In the genomic region with DNA sequence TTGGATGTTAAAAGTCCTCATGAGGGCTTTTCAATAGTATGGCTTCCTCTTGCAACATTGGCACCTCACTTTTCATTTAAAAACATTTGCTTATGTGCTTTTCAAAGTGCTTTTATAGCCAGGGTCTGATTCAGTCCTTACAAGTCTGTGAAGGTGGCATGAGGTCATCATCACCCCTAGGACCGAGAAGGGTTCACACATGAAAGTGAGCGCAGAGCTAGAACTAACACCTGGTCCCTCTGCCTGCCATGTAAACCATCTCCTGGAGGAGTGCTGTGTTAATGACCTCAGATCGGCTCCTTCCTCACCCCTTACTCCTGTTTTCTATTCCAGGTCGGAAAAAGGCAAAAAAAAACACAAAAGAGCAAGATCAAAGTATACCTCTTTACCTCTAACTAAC, we compare ENCODE assay signal across 24 cellular contexts. TPM values are rescaled to one million over a fixed set of nuclear protein-coding genes. Genes with fewer than 3 reads are reported as not detected.
DNase-seq lines count a peak whose midpoint lies in the region; FAIRE-seq and TF ChIP-seq lines count a peak whose summit lies in the region.
"Had no signal": no experiment of that assay in that cellular context is flagged by ENCODE, and none has a peak within 500 bp of the region (broad histone marks: within the 10 kb centered on the region; RNA-seq: fewer than 3 reads in every experiment).

No MANE protein-coding gene starts in this region.

- no peak for DNase-seq in H1 (ENCODE audit: low read depth in 1 of 2, low spot score in 2 of 2)
- DNase-seq in mesendoderm = peak; percentile 41
- DNase-seq in progenitor cell of endocrine pancreas (ENCODE audit: low spot score, unreplicated experiment) = no peak
- no peak for DNase-seq in T-helper 1 cell
- DNase-seq in Ammon's horn (ENCODE audit: low spot score) = no peak
- DNase-seq in activated T-helper 2 cell treated with anti-CD3 and anti-CD28 coated beads, Interferon-gamma antibody, Interleukin-2, Interleukin-4, amounts not matched to agents 10 μg/mL and 5 μg/mL and 100 μg/mL, durations not matched to agents 14 hours and 24 hours and 36 hours (ENCODE audit: low spot score) = no peak
- no peak for DNase-seq in MCF 10A (ENCODE audit: unreplicated experiment)
- DNase-seq: 8988T; ACHN; Caco-2; Calu3; CD4-positive, alpha-beta T cell; CD8-positive, alpha-beta T cell; DMS79 treated with DMSO at 0.1 percent for 48 hours; GF-D8 had no signal

- H3K36me3 Mint-ChIP-seq in progenitor cell of endocrine pancreas (ENCODE audit: insufficient read depth) (no peaks in the 10 kb centered on the region), MCF 10A (ENCODE audit: insufficient read depth, unreplicated experiment) (no peaks in the 10 kb centered on the region)
- no peaks in the 10 kb centered on the region for H3K36me3 Mint-ChIP-seq in activated T-helper 2 cell treated with anti-CD3 and anti-CD28 coated beads, Interferon-gamma antibody, Interleukin-2, Interleukin-4, amounts not matched to agents 10 μg/mL and 5 μg/mL and 100 μg/mL, durations not matched to agents 14 hours and 24 hours and 36 hours (ENCODE audit: low read depth)
- H3K36me3 Mint-ChIP-seq: CD8-positive, alpha-beta T cell had no signal

- H3K4me3 Mint-ChIP-seq in progenitor cell of endocrine pancreas (ENCODE audit: low read depth) = no peak overlapping the region
- H3K4me3 Mint-ChIP-seq in activated T-helper 2 cell treated with anti-CD3 and anti-CD28 coated beads, Interferon-gamma antibody, Interleukin-2, Interleukin-4, amounts not matched to agents 10 μg/mL and 5 μg/mL and 100 μg/mL, durations not matched to agents 14 hours and 24 hours and 36 hours (ENCODE audit: low read depth) = no peak overlapping the region
- H3K4me3 Mint-ChIP-seq in MCF 10A (ENCODE audit: unreplicated experiment) = no peak overlapping the region
- H3K4me3 Mint-ChIP-seq: B cell; CD4-positive, alpha-beta T cell; CD8-positive, alpha-beta T cell had no signal

- CTCF ChIA-PET in H1 (lab: Charles Lee; ENCODE audit: partially characterized antibody) (interaction anchor here (0.9 kb wide), 1 partner anchor 49 kb away, joined by 3 read pairs; no protein-coding TSS in a partner anchor), MCF 10A (lab: Yijun Ruan, JAX) (interaction anchor here (0.7 kb wide), 1 partner anchor 16 kb away, joined by 3 read pairs; no protein-coding TSS in a partner anchor)

- H3K79me1 ChIP-seq in H1 (ENCODE audit: low read depth, low read length) (no peaks in the 10 kb centered on the region), mesendoderm (ENCODE audit: low read length) (no peaks in the 10 kb centered on the region)

- no peak for TF ChIP-seq EP300 in H1 (IDR thresholded peaks at IDR 0.05; ENCODE audit: borderline replicate concordance in 1 of 2, low read depth in 2 of 2, low read length in 2 of 2)

- no peak for TF ChIP-seq POLR2A in H1 (IDR thresholded peaks at IDR 0.05; ENCODE audit: control extremely low read depth in 1 of 2, low read depth in 2 of 2, low read length in 2 of 2)

- H3K79me2 ChIP-seq in Loucy (ENCODE audit: insufficient read depth, low read length) (no peaks in the 10 kb centered on the region), H1 (ENCODE audit: control insufficient read depth in 1 of 2, insufficient read depth in 2 of 2, low read length in 2 of 2) (no peaks in the 10 kb centered on the region), mesendoderm (ENCODE audit: control insufficient read depth, insufficient read depth, low read length) (no peaks in the 10 kb centered on the region)

- H2BK15ac ChIP-seq in H1 (ENCODE audit: low read length) = no peak overlapping the region
- H2BK15ac ChIP-seq in mesendoderm (replicated peaks; ENCODE audit: low read depth) = no peak overlapping the region

- H3K9ac ChIP-seq in Loucy (ENCODE audit: low read depth, low read length, poor library complexity, severe bottlenecking) (no peak overlapping the region), H1 (replicated peaks in 1 of 4; ENCODE audit: extremely low read depth in 1 of 4, low read depth in 3 of 4, low read length in 3 of 4) (no peak overlapping the region), mesendoderm (ENCODE audit: low read length) (no peak overlapping the region)
- H3K9ac ChIP-seq: BLaER1 treated with 17β-estradiol and CSF1 and Interleukin-3, amounts not matched to agents 10 nM and 100 nM had no signal

- no peak overlapping the region for H2BK12ac ChIP-seq in H1 (ENCODE audit: low read depth, low read length)

- H2AFZ ChIP-seq in Loucy (ENCODE audit: low read length) (0 out of 2 replicates have a peak overlapping the region, but pooled peaks have one; percentile 29), H1 (ENCODE audit: low read length) (0 out of 2 replicates have a peak overlapping the region, but pooled peaks have one; percentile 26)

- no peak overlapping the region for H2AK5ac ChIP-seq in H1 (ENCODE audit: low read depth, low read length)
- H2AK5ac ChIP-seq in mesendoderm (ENCODE audit: low read length) = no peak overlapping the region

- H3K4me1 ChIP-seq in Loucy (ENCODE audit: insufficient read depth, low read length, poor library complexity, severe bottlenecking) = peaks cover 43% of the 10 kb centered on the region
- H3K4me1 ChIP-seq in H1 (replicated peaks in 1 of 4; ENCODE audit: control insufficient read depth in 3 of 4, insufficient read depth in 4 of 4, low read length in 3 of 4) = 0 out of 7 replicates have a peak, but pooled peaks cover 0 to 2% (median 0%) of the 10 kb centered on the region in 4 experiments
- peaks cover 4% of the 10 kb centered on the region for H3K4me1 ChIP-seq in mesendoderm (ENCODE audit: control insufficient read depth, low read depth, low read length)
- H3K4me1 ChIP-seq: Caco-2 had no signal

- H3K4me1 Mint-ChIP-seq in progenitor cell of endocrine pancreas (ENCODE audit: low read depth) = peaks cover 10% of the 10 kb centered on the region
- H3K4me1 Mint-ChIP-seq in activated T-helper 2 cell treated with anti-CD3 and anti-CD28 coated beads, Interferon-gamma antibody, Interleukin-2, Interleukin-4, amounts not matched to agents 10 μg/mL and 5 μg/mL and 100 μg/mL, durations not matched to agents 14 hours and 24 hours and 36 hours (ENCODE audit: low read depth) = peaks cover 2% of the 10 kb centered on the region
- H3K4me1 Mint-ChIP-seq in MCF 10A (ENCODE audit: insufficient read depth, unreplicated experiment) = peaks cover 5% of the 10 kb centered on the region

- H3K9me3 Mint-ChIP-seq in progenitor cell of endocrine pancreas (ENCODE audit: low read depth) = peaks cover 2% of the 10 kb centered on the region
- no peaks in the 10 kb centered on the region for H3K9me3 Mint-ChIP-seq in activated T-helper 2 cell treated with anti-CD3 and anti-CD28 coated beads, Interferon-gamma antibody, Interleukin-2, Interleukin-4, amounts not matched to agents 10 μg/mL and 5 μg/mL and 100 μg/mL, durations not matched to agents 14 hours and 24 hours and 36 hours
- H3K9me3 Mint-ChIP-seq in MCF 10A (ENCODE audit: unreplicated experiment) = no peaks in the 10 kb centered on the region
- H3K9me3 Mint-ChIP-seq: CD4-positive, alpha-beta T cell; CD8-positive, alpha-beta T cell had no signal

- H2BK120ac ChIP-seq in H1 (replicated peaks; ENCODE audit: low read depth, low read length) = no peak overlapping the region
- H2BK120ac ChIP-seq in mesendoderm (ENCODE audit: low read depth, low read length) = no peak overlapping the region

- no peak overlapping the region for H3K18ac ChIP-seq in H1 (ENCODE audit: extremely low read depth, low read length)
- H3K18ac ChIP-seq in mesendoderm (ENCODE audit: low read length) = no peak overlapping the region

- H3K27ac Mint-ChIP-seq in progenitor cell of endocrine pancreas (peak overlapping the region; percentile 0), MCF 10A (ENCODE audit: low read depth, unreplicated experiment) (no peak overlapping the region)
- H3K27ac Mint-ChIP-seq in activated T-helper 2 cell treated with anti-CD3 and anti-CD28 coated beads, Interferon-gamma antibody, Interleukin-2, Interleukin-4, amounts not matched to agents 10 μg/mL and 5 μg/mL and 100 μg/mL, durations not matched to agents 14 hours and 24 hours and 36 hours = no peak overlapping the region
- H3K27ac Mint-ChIP-seq: B cell; CD4-positive, alpha-beta T cell; CD8-positive, alpha-beta T cell had no signal

- POLR2A ChIA-PET in H1 (lab: Charles Lee; ENCODE audit: partially characterized antibody) = interaction anchor here (1.1 to 1.4 kb wide), 2 partner anchors 11 to 12 kb away, joined by 3 to 4 read pairs; no protein-coding TSS in a partner anchor
- POLR2A ChIA-PET in MCF 10A (lab: Yijun Ruan, JAX) = interaction anchor here (1.2 kb wide), 1 partner anchor 9 kb away, joined by 3 read pairs; no protein-coding TSS in a partner anchor

- H3K27me3 Mint-ChIP-seq in progenitor cell of endocrine pancreas (peaks cover 2% of the 10 kb centered on the region), MCF 10A (ENCODE audit: insufficient read depth, unreplicated experiment) (peaks cover 19% of the 10 kb centered on the region)
- peaks cover 43% of the 10 kb centered on the region for H3K27me3 Mint-ChIP-seq in activated T-helper 2 cell treated with anti-CD3 and anti-CD28 coated beads, Interferon-gamma antibody, Interleukin-2, Interleukin-4, amounts not matched to agents 10 μg/mL and 5 μg/mL and 100 μg/mL, durations not matched to agents 14 hours and 24 hours and 36 hours (ENCODE audit: low read depth)
- H3K27me3 Mint-ChIP-seq: B cell had no signal

- BruUV-seq in MCF 10A (replicated peaks; lab: Mats Ljungman, UMichigan) = no TSS peak

- H3K4me3 ChIP-seq in Loucy (ENCODE audit: low read length, poor library complexity, severe bottlenecking) (no peak overlapping the region), H1 (ENCODE audit: extremely low read depth in 1 of 4, insufficient read depth in 2 of 4, low read depth in 3 of 4, low read length in 4 of 4) (no peak overlapping the region), mesendoderm (ENCODE audit: low read length) (no peak overlapping the region)
- H3K4me3 ChIP-seq: BLaER1 treated with 17β-estradiol and CSF1 and Interleukin-3, amounts not matched to agents 10 nM and 100 nM had no signal

- H3K56ac ChIP-seq in H1 (replicated peaks; ENCODE audit: insufficient read length, low read depth, low read length) = no peak overlapping the region
- no peak overlapping the region for H3K56ac ChIP-seq in mesendoderm (ENCODE audit: low read length)

- H2BK5ac ChIP-seq in H1 (ENCODE audit: low read depth, low read length) = no peak overlapping the region
- no peak overlapping the region for H2BK5ac ChIP-seq in mesendoderm (ENCODE audit: low read length)

- H3K4ac ChIP-seq in H1 (replicated peaks; ENCODE audit: insufficient read length, low read depth, low read length) (no peak overlapping the region), mesendoderm (ENCODE audit: low read depth, low read length) (no peak overlapping the region)

- intact Hi-C loops in activated T-helper 2 cell treated with anti-CD3 and anti-CD28 coated beads, Interferon-gamma antibody, Interleukin-2, Interleukin-4, amounts not matched to agents 10 μg/mL and 5 μg/mL and 100 μg/mL, durations not matched to agents 14 hours and 24 hours and 36 hours (cut with micrococcal nuclease) = no loop called here
- intact Hi-C loops in MCF 10A (cut with micrococcal nuclease) = no loop called here

- no peak for FAIRE-seq in H1 (lab: Jason Lieb, UNC)
- FAIRE-seq: A204.1, D721Med, G401.6, GM12891 had no signal

- H3K4me2 ChIP-seq in Loucy (ENCODE audit: low read depth, low read length, poor library complexity, severe bottlenecking) (no peak overlapping the region), H1 (ENCODE audit: insufficient read depth in 1 of 2, low read depth in 2 of 2, low read length in 2 of 2) (no peak overlapping the region), mesendoderm (ENCODE audit: low read length) (no peak overlapping the region)

- no peak for TF ChIP-seq CTCF in Loucy (conservative IDR thresholded peaks at IDR 0.05; ENCODE audit: low read length)
- TF ChIP-seq CTCF in H1 (IDR thresholded peaks at IDR 0.05; ENCODE audit: control extremely low read depth in 1 of 3, insufficient read depth in 1 of 3, low read depth in 1 of 3, low read length in 3 of 3) = no peak
- TF ChIP-seq CTCF in progenitor cell of endocrine pancreas (IDR thresholded peaks at IDR 0.05; ENCODE audit: unreplicated experiment) = no peak
- TF ChIP-seq CTCF in MCF 10A (IDR thresholded peaks at IDR 0.05; ENCODE audit: unreplicated experiment) = no peak

- no peak overlapping the region for H2BK20ac ChIP-seq in H1 (ENCODE audit: low read length)

- no peak for TF ChIP-seq RAD21 in H1 (IDR thresholded peaks at IDR 0.05 in 1 of 2, conservative IDR thresholded peaks at IDR 0.05 in 1 of 2; ENCODE audit: low read depth in 2 of 2, low read length in 2 of 2)

- H3K9me3 ChIP-seq in Loucy (ENCODE audit: insufficient read depth, low read depth, low read length) (no peaks in the 10 kb centered on the region), H1 (ENCODE audit: insufficient read depth in 2 of 2, low read depth in 1 of 2, low read length in 1 of 2) (no peaks in the 10 kb centered on the region)
- H3K9me3 ChIP-seq: Caco-2 had no signal

- H3K14ac ChIP-seq in H1 (ENCODE audit: insufficient read length) = no peak overlapping the region

- H3K9me2 ChIP-seq in Loucy (replicated peaks; ENCODE audit: low read depth, low read length) = no peaks in the 10 kb centered on the region

- H3K23me2 ChIP-seq in H1 (ENCODE audit: low read depth, low read length) = no peaks in the 10 kb centered on the region

- H3F3A ChIP-seq in Loucy (ENCODE audit: low read depth) = no peaks in the 10 kb centered on the region

- WGBS in H1 (ENCODE audit: extremely low coverage in 1 of 2, insufficient coverage in 1 of 2, insufficient read length in 1 of 2, insufficient replicate concordance in 2 of 2, low coverage in 1 of 2, low lambda C conversion rate in 2 of 2, missing lambda C conversion rate in 1 of 2), 2 experiments = 85% methylated on average over 4 of the region's 4 CpGs; no CpG with 5 or more reads in 1 of the 2 experiments
- WGBS in mesendoderm (ENCODE audit: extremely low coverage, insufficient coverage, low lambda C conversion rate) = no CpG with 5 or more reads among the region's 4 CpGs

- H4K91ac ChIP-seq in H1 (replicated peaks; ENCODE audit: insufficient read length, low read length) = no peak overlapping the region

- no peaks in the 10 kb centered on the region for H4K20me1 ChIP-seq in Loucy (ENCODE audit: insufficient read depth, low read length, poor library complexity, severe bottlenecking)
- no peaks in the 10 kb centered on the region for H4K20me1 ChIP-seq in H1 (replicated peaks in 1 of 2; ENCODE audit: control insufficient read depth in 1 of 2, insufficient read depth in 2 of 2, low read length in 2 of 2)
- H4K20me1 ChIP-seq: BLaER1 treated with 17β-estradiol and CSF1 and Interleukin-3, amounts not matched to agents 10 nM and 100 nM had no signal

- no peak overlapping the region for H3K27ac ChIP-seq in H1 (ENCODE audit: low read depth, low read length)
- H3K27ac ChIP-seq in mesendoderm (ENCODE audit: low read depth, low read length) = no peak overlapping the region
- H3K27ac ChIP-seq: BLaER1 treated with 17β-estradiol and CSF1 and Interleukin-3, amounts not matched to agents 10 nM and 100 nM; C4-2B had no signal

- H3K23ac ChIP-seq in H1 (ENCODE audit: insufficient read length) (no peak overlapping the region), mesendoderm (ENCODE audit: low read length) (no peak overlapping the region)

- H4K5ac ChIP-seq in H1 (ENCODE audit: insufficient read length, low read depth, low read length) = no peak overlapping the region
- H4K5ac ChIP-seq in mesendoderm (ENCODE audit: low read length) = no peak overlapping the region

- H3K36me3 ChIP-seq in Loucy (ENCODE audit: insufficient read depth, low read length) (no peaks in the 10 kb centered on the region), H1 (ENCODE audit: control insufficient read depth in 2 of 4, insufficient read depth in 4 of 4, low read length in 3 of 4) (no peaks in the 10 kb centered on the region), mesendoderm (ENCODE audit: control insufficient read depth, insufficient read depth, low read length) (no peaks in the 10 kb centered on the region)

- H3K27me3 ChIP-seq in Loucy (ENCODE audit: insufficient read depth, low read length, poor library complexity, severe bottlenecking) (no peaks in the 10 kb centered on the region), H1 (replicated peaks in 1 of 4; ENCODE audit: control insufficient read depth in 3 of 4, extremely low read depth in 1 of 4, insufficient read depth in 3 of 4, low read length in 3 of 4) (no peaks in the 10 kb centered on the region), mesendoderm (ENCODE audit: insufficient read depth, low read length, poor library complexity) (no peaks in the 10 kb centered on the region)
- H3K27me3 ChIP-seq: BLaER1 treated with 17β-estradiol and CSF1 and Interleukin-3, amounts not matched to agents 10 nM and 100 nM had no signal

- no peak overlapping the region for H4K8ac ChIP-seq in H1 (ENCODE audit: extremely low read depth, insufficient read depth, low read length)
- no peak overlapping the region for H4K8ac ChIP-seq in mesendoderm (ENCODE audit: low read depth, low read length)

RNA-seq across cellular contexts. Expression of gene LMO2, which starts 12.3 kb away (rescaled TPM):
- total RNA-seq in H1 (2021; fragmentation: NEBNext Ultra II Directional; extraction: Animal tissue kit (Norgen Biotek cat#: 25700)) = 2.0 and 2.7 TPM in 2 replicates
- polyA plus RNA-seq in H1 (2011; rRNA removed) = 1.2 and 1.6 TPM in 2 replicates
- polyA plus RNA-seq in H1 (2011; cell fraction: cytosol; rRNA removed) = 2.2 TPM
- 0.98 TPM for polyA plus RNA-seq in H1 (2011; cell fraction: nucleus; rRNA removed)
- 0.70 to 1.3 TPM (median 1.1 TPM) in 4 replicates for polyA plus RNA-seq in H1 (2012, experiment 1 of 2)
- 0.70 TPM for polyA plus RNA-seq in H1 (2012, experiment 2 of 2)
- 0.53 TPM for polyA plus RNA-seq in H1 (2013, experiment 1 of 2)
- 0.44 TPM for polyA plus RNA-seq in H1 (2013, experiment 2 of 2)
- polyA minus RNA-seq in H1 (2011; rRNA and poly(A)+ RNA removed) = 0.20 and 0.98 TPM in 2 replicates
- 0.95 TPM for polyA minus RNA-seq in H1 (2011; cell fraction: cytosol; rRNA and poly(A)+ RNA removed)
- 3.5 TPM for polyA minus RNA-seq in H1 (2011; cell fraction: nucleus; rRNA and poly(A)+ RNA removed)
- 0.79 TPM for polyA plus RNA-seq in mesendoderm (2013, experiment 1 of 2)
- polyA plus RNA-seq in mesendoderm (2013, experiment 2 of 2) = 0.81 TPM
- total RNA-seq in progenitor cell of endocrine pancreas (0.36 and 0.55 TPM in 2 replicates), MCF 10A (2022) (0.66 and 0.89 TPM in 2 replicates)
- total RNA-seq in activated T-helper 2 cell treated with anti-CD3 and anti-CD28 coated beads, Interferon-gamma antibody, Interleukin-2, Interleukin-4, amounts not matched to agents 10 μg/mL and 5 μg/mL and 100 μg/mL, durations not matched to agents 14 hours and 24 hours and 36 hours = not detected in 2 replicates
- total RNA-seq: CD8-positive, alpha-beta T cell had no signal
- polyA plus RNA-seq: BJ had no signal
